Comparison of ENCODE assay signal across 25 cellular contexts in the genomic region with DNA sequence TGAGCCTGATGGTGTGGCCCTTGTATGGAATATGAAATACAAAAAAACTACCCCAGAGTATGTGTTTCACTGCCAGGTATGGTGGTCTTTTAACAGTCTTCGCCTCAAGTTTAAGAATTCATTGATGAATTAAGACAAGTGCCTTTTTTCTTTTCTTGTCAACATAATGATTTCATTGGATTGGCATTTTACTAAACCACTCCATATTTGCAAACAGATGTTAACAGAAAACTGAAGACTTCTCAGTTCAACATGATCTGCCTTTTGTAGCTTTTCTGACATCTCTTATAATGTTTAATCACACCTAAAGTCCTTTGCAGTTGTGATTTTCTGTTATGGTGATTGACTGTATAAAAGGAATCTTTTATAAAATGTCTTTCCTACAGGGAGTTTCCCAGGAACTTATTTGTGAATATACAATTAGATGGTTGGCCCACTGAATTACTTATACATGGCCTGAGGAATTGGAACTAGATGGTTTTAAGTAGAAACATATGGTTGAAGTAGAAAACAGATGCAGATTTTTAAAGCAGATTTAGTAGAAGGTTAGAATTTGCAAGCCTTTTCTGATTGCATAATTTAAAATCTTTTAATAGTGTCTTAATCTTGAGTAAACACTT. TPM values are rescaled to one million over a fixed set of nuclear protein-coding genes. Genes with fewer than 3 reads are reported as not detected.
DNase-seq lines count a peak whose midpoint lies in the region; FAIRE-seq and TF ChIP-seq lines count a peak whose summit lies in the region.
"Had no signal": no experiment of that assay in that cellular context is flagged by ENCODE, and none has a peak within 500 bp of the region (broad histone marks: within the 10 kb centered on the region; RNA-seq: fewer than 3 reads in every experiment).

No MANE protein-coding gene starts in this region.

- TF ChIP-seq CTCF in AG09319 (IDR thresholded peaks at IDR 0.05; ENCODE audit: low read depth, low read length) = no peak
- TF ChIP-seq CTCF in glutamatergic neuron (IDR thresholded peaks at IDR 0.05; ENCODE audit: partially characterized antibody, unreplicated experiment) = no peak
- no peak for TF ChIP-seq CTCF in transverse colon (IDR thresholded peaks at IDR 0.05)

- H3K27me3 ChIP-seq in adipocyte (replicated peaks; ENCODE audit: control insufficient read depth, insufficient read depth, low read length) (no peaks in the 10 kb centered on the region), transverse colon (no peaks in the 10 kb centered on the region)
- H3K27me3 ChIP-seq: colonic mucosa, esophagus squamous epithelium, heart left ventricle, right atrium auricular region, SJCRH30, suprapubic skin had no signal

- peak; percentile 29 for DNase-seq in AG09319 (ENCODE audit: extremely low read depth, low read depth)
- no peak for DNase-seq in GM19239 (ENCODE audit: insufficient read length, low spot score)
- DNase-seq in adipocyte (ENCODE audit: low read depth) = peak; percentile 76
- no peak for DNase-seq in glutamatergic neuron
- no peak for DNase-seq in transverse colon
- no peak for DNase-seq in activated gamma-delta T cell treated with Interleukin-2 at 50 U/mL for 16 hours
- no peak for DNase-seq in T-helper 2 cell treated with Interferon-gamma antibody and Interleukin-4, amounts not matched to agents 5 μg/mL and 100 μg/mL, for 36 hours (ENCODE audit: low spot score)
- DNase-seq in SKM-1 treated with dmso at 0.1 percent for 144 hours (lab: John Stamatoyannopoulos, UW; ENCODE audit: unreplicated experiment) = no peak
- DNase-seq: ACHN; activated CD8-positive, alpha-beta memory T cell treated with anti-CD3 and anti-CD28 coated beads for 24 hours; activated T-cell treated with anti-CD3 and anti-CD28 coated beads, Interleukin-2, amount 50 U/mL, for 24 hours; colonic mucosa; esophagus squamous epithelium; heart left ventricle; naive B cell; NCI-H1105 treated with DMSO at 0.1 percent for 48 hours; NCI-H2107; NCI-H526; SJCRH30; stimulated activated CD4-positive, alpha-beta T cell treated with anti-CD3 and anti-CD28 coated beads, Interleukin-4, amount 100 ng/mL, for 24 hours; stimulated activated naive B cell treated with anti-CD40 and anti-IgM and Interleukin-4, amounts not matched to agents 10 μg/mL and 1 μg/mL and 100 μg/mL, for 72 hours; T-helper 17 cell had no signal

- H3K4me3 ChIP-seq in adipocyte (ENCODE audit: low read length) = no peak overlapping the region
- no peak overlapping the region for H3K4me3 ChIP-seq in transverse colon
- H3K4me3 ChIP-seq: colonic mucosa, esophagus squamous epithelium, heart left ventricle, right atrium auricular region, SJCRH30, suprapubic skin had no signal

- H3K27me3 Mint-ChIP-seq in glutamatergic neuron (ENCODE audit: unreplicated experiment) = peaks cover 4% of the 10 kb centered on the region
- H3K27me3 Mint-ChIP-seq in T-helper 2 cell treated with Interferon-gamma antibody and Interleukin-4, amounts not matched to agents 5 μg/mL and 100 μg/mL, for 36 hours (ENCODE audit: low read depth) = no peaks in the 10 kb centered on the region
- H3K27me3 Mint-ChIP-seq: activated T-cell treated with anti-CD3 and anti-CD28 coated beads, Interleukin-2, amount 50 U/mL, for 24 hours; naive B cell; stimulated activated naive B cell treated with anti-CD40 and anti-IgM and Interleukin-4, amounts not matched to agents 10 μg/mL and 1 μg/mL and 100 μg/mL, for 72 hours; T-helper 17 cell had no signal

- H3K9me3 Mint-ChIP-seq in glutamatergic neuron (ENCODE audit: unreplicated experiment) = peaks cover 10% of the 10 kb centered on the region
- no peaks in the 10 kb centered on the region for H3K9me3 Mint-ChIP-seq in T-helper 2 cell treated with Interferon-gamma antibody and Interleukin-4, amounts not matched to agents 5 μg/mL and 100 μg/mL, for 36 hours
- H3K9me3 Mint-ChIP-seq: activated T-cell treated with anti-CD3 and anti-CD28 coated beads, Interleukin-2, amount 50 U/mL, for 24 hours; naive B cell; stimulated activated naive B cell treated with anti-CD40 and anti-IgM and Interleukin-4, amounts not matched to agents 10 μg/mL and 1 μg/mL and 100 μg/mL, for 72 hours had no signal

- peaks cover 42% of the 10 kb centered on the region for H3K4me1 Mint-ChIP-seq in glutamatergic neuron (ENCODE audit: low read depth, unreplicated experiment)
- no peaks in the 10 kb centered on the region for H3K4me1 Mint-ChIP-seq in T-helper 2 cell treated with Interferon-gamma antibody and Interleukin-4, amounts not matched to agents 5 μg/mL and 100 μg/mL, for 36 hours (ENCODE audit: low read depth)
- H3K4me1 Mint-ChIP-seq: naive B cell; stimulated activated naive B cell treated with anti-CD40 and anti-IgM and Interleukin-4, amounts not matched to agents 10 μg/mL and 1 μg/mL and 100 μg/mL, for 72 hours had no signal

- peaks cover 5% of the 10 kb centered on the region for H3K36me3 Mint-ChIP-seq in glutamatergic neuron (ENCODE audit: unreplicated experiment)
- H3K36me3 Mint-ChIP-seq in T-helper 2 cell treated with Interferon-gamma antibody and Interleukin-4, amounts not matched to agents 5 μg/mL and 100 μg/mL, for 36 hours (ENCODE audit: low read depth) = peaks cover 40% of the 10 kb centered on the region

- intact Hi-C loops in transverse colon (cut with DNase I; ENCODE audit: low total_unique reads) = no loop called here

- H3K4me3 Mint-ChIP-seq in glutamatergic neuron (ENCODE audit: unreplicated experiment) = peak overlapping the region; percentile 39
- no peak overlapping the region for H3K4me3 Mint-ChIP-seq in T-helper 2 cell treated with Interferon-gamma antibody and Interleukin-4, amounts not matched to agents 5 μg/mL and 100 μg/mL, for 36 hours
- H3K4me3 Mint-ChIP-seq: activated T-cell treated with anti-CD3 and anti-CD28 coated beads, Interleukin-2, amount 50 U/mL, for 24 hours; naive B cell; stimulated activated naive B cell treated with anti-CD40 and anti-IgM and Interleukin-4, amounts not matched to agents 10 μg/mL and 1 μg/mL and 100 μg/mL, for 72 hours; T-helper 17 cell had no signal

- H3K27ac Mint-ChIP-seq in glutamatergic neuron (ENCODE audit: unreplicated experiment) = peak overlapping the region; percentile 86
- H3K27ac Mint-ChIP-seq in T-helper 2 cell treated with Interferon-gamma antibody and Interleukin-4, amounts not matched to agents 5 μg/mL and 100 μg/mL, for 36 hours = no peak overlapping the region
- H3K27ac Mint-ChIP-seq: activated T-cell treated with anti-CD3 and anti-CD28 coated beads, Interleukin-2, amount 50 U/mL, for 24 hours; naive B cell; stimulated activated naive B cell treated with anti-CD40 and anti-IgM and Interleukin-4, amounts not matched to agents 10 μg/mL and 1 μg/mL and 100 μg/mL, for 72 hours; T-helper 17 cell had no signal

- no peak for TF ChIP-seq POLR2A in transverse colon (IDR thresholded peaks at IDR 0.05)

- in situ Hi-C loops in transverse colon (cut with MboI; ENCODE audit: low pct_ligation_motif_present in 1 of 4, low pct_unique_long_range_greater_than_20kb in 1 of 4, low sequenced_read_pairs in 3 of 4) = no loop called here

- peaks cover 80% of the 10 kb centered on the region for H3K36me3 ChIP-seq in adipocyte (ENCODE audit: control insufficient read depth, insufficient read depth, low read length, severe bottlenecking)
- peaks cover 0 to 39% (median 19%) of the 10 kb centered on the region in 4 donors for H3K36me3 ChIP-seq in transverse colon

- H3K4me1 ChIP-seq in adipocyte (ENCODE audit: control insufficient read depth, insufficient read depth, low read length) (peaks cover 4% of the 10 kb centered on the region), transverse colon (no peaks in the 10 kb centered on the region)
- H3K4me1 ChIP-seq: colonic mucosa, esophagus squamous epithelium, heart left ventricle, right atrium auricular region, SJCRH30, suprapubic skin had no signal

- H3K9ac ChIP-seq in adipocyte (ENCODE audit: low read length) = no peak overlapping the region

- TF ChIP-seq EP300 in transverse colon (IDR thresholded peaks at IDR 0.05; ENCODE audit: low read depth) = no peak

- peak; percentile 21 for FAIRE-seq in GM19239 (lab: Jason Lieb, UNC)

- no peak overlapping the region for H3K27ac ChIP-seq in transverse colon
- H3K27ac ChIP-seq: C4-2B, colonic mucosa, esophagus squamous epithelium, heart left ventricle, right atrium auricular region, SJCRH30, suprapubic skin had no signal

- WGBS in transverse colon (ENCODE audit: low coverage in 1 of 2), 2 donors = 94 to 100% methylated on average over 1 of the region's 1 CpG

- H3K9me3 ChIP-seq in adipocyte (ENCODE audit: control insufficient read depth, low read length) (no peaks in the 10 kb centered on the region), transverse colon (no peaks in the 10 kb centered on the region)
- H3K9me3 ChIP-seq: colonic mucosa, esophagus squamous epithelium, heart left ventricle, right atrium auricular region, suprapubic skin had no signal

RNA-seq across cellular contexts. Expression of a gene that starts 39.7 kb away (rescaled TPM):
- 363 TPM for total RNA-seq in glutamatergic neuron (ENCODE audit: unreplicated experiment)
- total RNA-seq in transverse colon = 100 to 1,000 TPM in 2 of 4 donors, 10 to 100 TPM in 2; 47.5 to 146 (median 101) TPM

Comparison
In these comparisons a context has a peak if more than half of its experiments do, and no peak if none do; other contexts are left out.
1. DNase-seq: peak in AG09319 (single experiment) and adipocyte (single experiment); none in GM19239 (single experiment), glutamatergic neuron (single experiment), transverse colon (single experiment), activated gamma-delta T cell treated with Interleukin-2 at 50 U/mL for 16 hours (single experiment), T-helper 2 cell treated with Interferon-gamma antibody and Interleukin-4, amounts not matched to agents 5 μg/mL and 100 μg/mL, for 36 hours (single experiment) and SKM-1 treated with dmso at 0.1 percent for 144 hours (single experiment).